ENCODE assay signal across 9 cellular contexts in genomic region chr5:179818746-179819295, GRCh38. TPM values are rescaled to one million over a fixed set of nuclear protein-coding genes. Genes with fewer than 3 reads are reported as not detected.
A peak's percentile ranks its signal among the peaks of the same experiment; 100 is the strongest.
DNase-seq lines count a peak whose midpoint lies in the region; ATAC-seq and TF ChIP-seq lines count a peak whose summit lies in the region.
"Had no signal": no experiment of that assay in that cellular context is flagged by ENCODE, and none has a peak within 500 bp of the region (broad histone marks: within the 10 kb centered on the region; RNA-seq: fewer than 3 reads in every experiment).

No MANE protein-coding gene starts in this region.

- no peaks in the 10 kb centered on the region for H3K9me3 Mint-ChIP-seq in mesothelial cell of epicardium

- DNase-seq in AG08395 (ENCODE audit: low spot score) (peak; percentile 88), NCI-H748 (lab: John Stamatoyannopoulos, UW; ENCODE audit: unreplicated experiment) (peak; percentile 85), mesothelial cell of epicardium (ENCODE audit: low spot score in 2 of 2, unreplicated experiment in 2 of 2) (peak; percentile 67 to 79)
- DNase-seq in activated CD8-positive, alpha-beta memory T cell treated with anti-CD3 and anti-CD28 coated beads, Interleukin-2, amount 50 U/mL, for 24 hours (ENCODE audit: extremely low read depth) = peak; percentile 68
- peak; percentile 76 to 77 for DNase-seq in stimulated activated CD8-positive, alpha-beta memory T cell treated with anti-CD3 and anti-CD28 coated beads, Interleukin-15, amount 100 ng/mL, for 4 hours (ENCODE audit: low read depth in 2 of 2)

- peaks cover 6% of the 10 kb centered on the region for H3K4me1 ChIP-seq in endocrine pancreas (ENCODE audit: control insufficient read depth, insufficient read depth, low read length)

- peak; percentile 56 for ATAC-seq in GM18861 (IDR thresholded peaks at IDR 0.05; ENCODE audit: unreplicated experiment)
- ATAC-seq in HG03064 (IDR thresholded peaks at IDR 0.05; ENCODE audit: low read depth, unreplicated experiment) = peak; percentile 43

- peaks cover 36% of the 10 kb centered on the region for H3K4me1 Mint-ChIP-seq in mesothelial cell of epicardium

- peaks cover 8% of the 10 kb centered on the region for H3K36me3 ChIP-seq in endocrine pancreas (ENCODE audit: control insufficient read depth, insufficient read depth, low read length)

- TF ChIP-seq CTCF in mesothelial cell of epicardium (IDR thresholded peaks at IDR 0.05; ENCODE audit: unreplicated experiment) = no peak

- H3K4me3 Mint-ChIP-seq in mesothelial cell of epicardium = peak overlapping the region; percentile 64

- peak overlapping the region; percentile 8 for H3K9ac ChIP-seq in endocrine pancreas (ENCODE audit: control insufficient read depth, insufficient read depth, low read length)

- no peaks in the 10 kb centered on the region for H3K27me3 ChIP-seq in endocrine pancreas (ENCODE audit: control insufficient read depth, insufficient read depth, low read length)

- H3K27me3 Mint-ChIP-seq in mesothelial cell of epicardium (ENCODE audit: low read depth) = no peaks in the 10 kb centered on the region

- H3K4me3 ChIP-seq in endocrine pancreas (ENCODE audit: control insufficient read depth, insufficient read depth, low read length) = no peak overlapping the region
- H3K4me3 ChIP-seq: SK-N-MC had no signal

- H3K36me3 Mint-ChIP-seq in mesothelial cell of epicardium = peaks cover 7% of the 10 kb centered on the region

- no peaks in the 10 kb centered on the region for H3K9me3 ChIP-seq in endocrine pancreas (ENCODE audit: control insufficient read depth, low read length)

- peak overlapping the region; percentile 97 for H3K27ac Mint-ChIP-seq in mesothelial cell of epicardium

RNA-seq across cellular contexts. Expression of gene SQSTM1, which starts 1.9 kb away (rescaled TPM):
- 145 to 149 TPM (median 146 TPM) in 3 replicates for total RNA-seq in mesothelial cell of epicardium

RNA-seq across cellular contexts. Expression of gene MGAT4B, which starts 12.2 kb away (rescaled TPM):
- total RNA-seq in mesothelial cell of epicardium = 131 to 133 TPM (median 131 TPM) in 3 replicates

RNA-seq across cellular contexts. Expression of gene LTC4S, which starts 25.0 kb away (rescaled TPM):
- 4.7 to 5.2 TPM (median 5.0 TPM) in 3 replicates for total RNA-seq in mesothelial cell of epicardium

RNA-seq across cellular contexts. Expression of gene MRNIP, which starts 39.8 kb away (rescaled TPM):
- total RNA-seq in mesothelial cell of epicardium = 44.1 to 48.2 TPM (median 47.0 TPM) in 3 replicates
